ENCODE assay signal across 1 cellular context in the genomic region with DNA sequence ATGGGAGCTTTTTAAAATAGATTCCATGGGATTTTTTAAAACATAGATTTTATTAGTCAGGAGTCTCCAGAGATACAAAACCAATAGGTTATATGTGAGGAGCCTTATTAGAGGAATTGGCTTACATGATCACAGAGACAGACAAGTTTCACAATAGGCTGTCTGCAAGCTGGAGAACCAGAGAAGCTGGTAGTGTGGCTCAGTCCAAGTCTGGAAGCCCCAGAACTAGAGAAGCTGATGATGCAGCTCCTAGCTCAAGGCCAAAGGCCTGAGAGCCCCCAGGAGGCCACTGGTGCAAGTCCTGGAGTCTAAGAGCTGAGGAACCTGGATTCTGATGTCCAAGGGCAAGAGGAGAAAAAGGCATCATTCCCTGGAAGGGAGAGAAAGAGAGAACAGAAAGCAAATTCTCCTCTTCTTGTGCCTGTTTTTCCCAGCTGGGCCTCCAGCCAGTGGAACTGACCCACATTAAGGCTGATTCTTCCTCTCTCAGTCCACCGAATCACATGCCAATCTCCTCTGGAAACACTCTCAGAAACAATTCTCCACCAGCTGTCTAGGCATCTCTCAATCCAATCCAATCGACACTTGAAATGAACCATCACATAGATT.
TF ChIP-seq lines count a peak whose summit lies in the region.

No MANE protein-coding gene starts in this region.

TF ChIP-seq in WTC11, 78 proteins besides CTCF, POLR2A, EP300 and RAD21 (continued from another document):
- no peak for TF ChIP-seq ZNF512 (CRISPR knock-in tag; IDR thresholded peaks at IDR 0.05; ENCODE audit: borderline replicate concordance)
- TF ChIP-seq SMAD3 (CRISPR knock-in tag; IDR thresholded peaks at IDR 0.05; ENCODE audit: borderline replicate concordance): no peak
- no peak for TF ChIP-seq E2F4 (CRISPR knock-in tag; IDR thresholded peaks at IDR 0.05; ENCODE audit: borderline replicate concordance, low read depth)
- no peak for TF ChIP-seq EMX1 (CRISPR knock-in tag; IDR thresholded peaks at IDR 0.05)
- TF ChIP-seq ELF4 (CRISPR knock-in tag; IDR thresholded peaks at IDR 0.05; ENCODE audit: low read depth): no peak
- no peak for TF ChIP-seq CREB1 (CRISPR knock-in tag; IDR thresholded peaks at IDR 0.05)
- TF ChIP-seq, protein P1, sequence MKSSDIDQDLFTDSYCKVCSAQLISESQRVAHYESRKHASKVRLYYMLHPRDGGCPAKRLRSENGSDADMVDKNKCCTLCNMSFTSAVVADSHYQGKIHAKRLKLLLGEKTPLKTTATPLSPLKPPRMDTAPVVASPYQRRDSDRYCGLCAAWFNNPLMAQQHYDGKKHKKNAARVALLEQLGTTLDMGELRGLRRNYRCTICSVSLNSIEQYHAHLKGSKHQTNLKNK (CRISPR knock-in tag; IDR thresholded peaks at IDR 0.05): no peak
- TF ChIP-seq GTF2I (CRISPR knock-in tag; conservative IDR thresholded peaks at IDR 0.05): no peak
- TF ChIP-seq TCF7 (CRISPR knock-in tag; IDR thresholded peaks at IDR 0.05; ENCODE audit: low read depth): no peak
- TF ChIP-seq MYBL2 (CRISPR knock-in tag; IDR thresholded peaks at IDR 0.05): no peak
- no peak for TF ChIP-seq USF1 (CRISPR knock-in tag; IDR thresholded peaks at IDR 0.05)
- no peak for TF ChIP-seq NR1H2 (CRISPR knock-in tag; IDR thresholded peaks at IDR 0.05)
- no peak for TF ChIP-seq GABPB1 (CRISPR knock-in tag; IDR thresholded peaks at IDR 0.05)
